22 cellular contexts compared by ENCODE assay signal in the genomic region with DNA sequence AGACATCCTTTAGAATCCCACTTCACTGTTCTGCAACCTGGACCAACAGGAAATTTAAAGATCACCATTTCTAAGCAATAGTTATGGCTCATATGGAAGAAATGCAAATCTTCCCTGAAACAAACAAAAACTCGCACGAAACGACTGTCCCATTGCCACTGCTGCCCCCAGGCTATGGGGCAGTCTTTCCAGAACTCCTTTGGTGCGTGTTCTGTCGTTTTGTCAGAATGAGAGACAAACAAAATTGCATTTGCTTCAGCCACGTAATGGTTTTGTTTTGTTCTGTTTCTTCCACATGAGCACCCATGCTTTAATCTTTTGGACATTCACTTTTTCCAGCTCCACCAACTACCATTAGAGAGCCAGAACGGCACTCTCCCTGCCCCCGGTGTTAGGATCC. TPM values are rescaled to one million over a fixed set of nuclear protein-coding genes. Genes with fewer than 3 reads are reported as not detected.
"Had no signal": no experiment of that assay in that cellular context is flagged by ENCODE, and none has a peak within 500 bp of the region (broad histone marks: within the 10 kb centered on the region; RNA-seq: fewer than 3 reads in every experiment).

No MANE protein-coding gene starts in this region.

- H3K27ac ChIP-seq: adrenal gland, body of pancreas, Peyer's patch had no signal

- H3K9me3 Mint-ChIP-seq: activated CD8-positive, alpha-beta T cell treated with anti-CD3 and anti-CD28 coated beads for 36 hours; central memory CD8-positive, alpha-beta T cell; T-helper 1 cell treated with Interleukin-12 subunit alpha and Interleukin-12 subunit beta and Interleukin-4 antibody, amounts not matched to agents 30 μg/mL and 1 μg/mL, for 36 hours had no signal

- H3K27me3 ChIP-seq: adrenal gland, body of pancreas, MG63, Peyer's patch had no signal

- H3K27ac Mint-ChIP-seq: activated CD8-positive, alpha-beta T cell treated with anti-CD3 and anti-CD28 coated beads for 36 hours; activated naive CD8-positive, alpha-beta T cell treated with anti-CD3 and anti-CD28 coated beads, Interleukin-2, amount 10 ng/mL, durations not matched to agents 7 days and 5 days; T-helper 1 cell treated with Interleukin-12 subunit alpha and Interleukin-12 subunit beta and Interleukin-4 antibody, amounts not matched to agents 30 μg/mL and 1 μg/mL, for 36 hours had no signal

- H3K36me3 ChIP-seq: adrenal gland, MG63, Peyer's patch had no signal

- H3K36me3 Mint-ChIP-seq: activated naive CD8-positive, alpha-beta T cell treated with anti-CD3 and anti-CD28 coated beads, Interleukin-2, amount 10 ng/mL, durations not matched to agents 7 days and 5 days had no signal

- H3K4me1 ChIP-seq: adrenal gland, body of pancreas, Peyer's patch had no signal

- H3K4me1 Mint-ChIP-seq: activated naive CD8-positive, alpha-beta T cell treated with anti-CD3 and anti-CD28 coated beads, Interleukin-2, amount 10 ng/mL, durations not matched to agents 7 days and 5 days; central memory CD8-positive, alpha-beta T cell had no signal

- DNase-seq: activated CD4-positive, alpha-beta T cell treated with anti-CD3 and anti-CD28 coated beads for 4 hours; activated CD8-positive, alpha-beta memory T cell treated with anti-CD3 and anti-CD28 coated beads, Interleukin-2, amount 50 U/mL, for 4 hours; activated CD8-positive, alpha-beta T cell treated with anti-CD3 and anti-CD28 coated beads for 36 hours; activated naive CD4-positive, alpha-beta T cell treated with anti-CD3 and anti-CD28 coated beads, Interleukin-2, amount 50 U/mL, for 16 hours; activated naive CD8-positive, alpha-beta T cell treated with anti-CD3 and anti-CD28 coated beads, Interleukin-2, amount 10 ng/mL, durations not matched to agents 7 days and 5 days; adrenal gland; anterior cingulate cortex; body of pancreas; KG1; MG63; MV-4-11; NCI-H1105; NCI-H1436; NCI-H1694 treated with DMSO at 0.1 percent for 48 hours; NCI-H2081; NCI-H510A treated with DMSO at 0.1 percent for 48 hours; NCI-H69; Peyer's patch; SHP77 had no signal

- H3K9me3 ChIP-seq: adrenal gland, body of pancreas, Peyer's patch had no signal

- H3K4me3 Mint-ChIP-seq: activated CD8-positive, alpha-beta T cell treated with anti-CD3 and anti-CD28 coated beads for 36 hours; activated naive CD8-positive, alpha-beta T cell treated with anti-CD3 and anti-CD28 coated beads, Interleukin-2, amount 10 ng/mL, durations not matched to agents 7 days and 5 days; central memory CD8-positive, alpha-beta T cell; T-helper 1 cell treated with Interleukin-12 subunit alpha and Interleukin-12 subunit beta and Interleukin-4 antibody, amounts not matched to agents 30 μg/mL and 1 μg/mL, for 36 hours had no signal

- ATAC-seq: activated CD4-positive, CD25-positive, alpha-beta regulatory T cell treated with anti-CD3 and anti-CD28 coated beads, Interleukin-2, amount 50 U/mL, for 24 hours; activated CD8-positive, alpha-beta T cell treated with anti-CD3 and anti-CD28 coated beads for 36 hours; body of pancreas had no signal

- H3K4me3 ChIP-seq: adrenal gland, body of pancreas, MG63, Peyer's patch had no signal

RNA-seq across cellular contexts. Expression of gene FBLN1, which starts 10.8 kb away (rescaled TPM):
- total RNA-seq: activated naive CD8-positive, alpha-beta T cell treated with anti-CD3 and anti-CD28 coated beads, Interleukin-2, amount 10 ng/mL, durations not matched to agents 7 days and 5 days had no signal
